Comparison of ENCODE assay signal across 10 cellular contexts in the genomic region with DNA sequence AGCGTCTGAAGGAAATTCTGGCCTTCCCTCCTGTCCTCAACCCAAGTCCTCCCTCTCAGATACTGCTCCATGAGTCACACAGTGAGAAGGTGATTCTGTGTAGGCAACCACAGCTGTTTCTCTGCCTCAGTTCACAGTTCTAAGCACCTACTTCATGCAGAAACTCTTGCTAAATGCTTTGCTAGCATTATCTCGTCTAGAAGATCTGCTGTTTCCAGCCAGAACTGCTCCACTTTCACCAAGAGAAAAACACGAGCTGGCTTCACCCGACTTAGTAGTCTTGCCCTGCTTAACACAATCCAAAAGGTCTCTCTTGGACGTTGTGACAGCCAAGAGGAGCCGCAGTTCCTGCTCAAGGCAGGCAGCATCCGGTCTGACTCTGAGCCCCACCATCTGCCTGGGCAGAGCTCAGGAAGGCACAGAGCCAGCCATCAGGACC.
DNase-seq lines count a peak whose midpoint lies in the region; ATAC-seq and TF ChIP-seq lines count a peak whose summit lies in the region.
"Had no signal": no experiment of that assay in that cellular context is flagged by ENCODE, and none has a peak within 500 bp of the region (broad histone marks: within the 10 kb centered on the region; RNA-seq: fewer than 3 reads in every experiment).

No MANE protein-coding gene starts in this region.

- H3F3A ChIP-seq in Loucy (ENCODE audit: low read depth): peaks cover 6% of the 10 kb centered on the region

- peak in 1 of 3 donors; percentile 48 for DNase-seq in CD4-positive, CD25-positive, alpha-beta regulatory T cell
- peak; percentile 33 for DNase-seq in activated CD4-positive, alpha-beta memory T cell treated with anti-CD3 and anti-CD28 coated beads, Interleukin-2, amount 10 ng/mL, durations not matched to agents 7 days and 5 days
- peak; percentile 63 for DNase-seq in iris pigment epithelial cell (ENCODE audit: low read depth)
- DNase-seq in AML-193 (lab: John Stamatoyannopoulos, UW): no peak
- DNase-seq in HEK293T (ENCODE audit: extremely low spot score): no peak
- DNase-seq in mucosa of gallbladder (ENCODE audit: low spot score): no peak
- DNase-seq in stimulated activated CD4-positive, alpha-beta T cell treated with anti-CD3 and anti-CD28 coated beads, Interleukin-4, amount 100 ng/mL, for 1 hour: no peak
- DNase-seq: left ventricle myocardium superior, NCI-H1105 treated with DMSO at 0.1 percent for 48 hours had no signal

- peak overlapping the region; percentile 27 to 59 (median 28) for H3K27ac Mint-ChIP-seq in CD4-positive, CD25-positive, alpha-beta regulatory T cell
- H3K27ac Mint-ChIP-seq in activated CD4-positive, alpha-beta memory T cell treated with anti-CD3 and anti-CD28 coated beads, Interleukin-2, amount 10 ng/mL, durations not matched to agents 7 days and 5 days: peak overlapping the region; percentile 18

- H3K9me3 Mint-ChIP-seq in CD4-positive, CD25-positive, alpha-beta regulatory T cell: peaks cover 0 to 1% (median 0%) of the 10 kb centered on the region in 7 donors
- H3K9me3 Mint-ChIP-seq in activated CD4-positive, alpha-beta memory T cell treated with anti-CD3 and anti-CD28 coated beads, Interleukin-2, amount 10 ng/mL, durations not matched to agents 7 days and 5 days: no peaks in the 10 kb centered on the region

- no peaks in the 10 kb centered on the region for H3K79me2 ChIP-seq in Loucy (ENCODE audit: insufficient read depth, low read length)

- H3K27me3 ChIP-seq in CD4-positive, CD25-positive, alpha-beta regulatory T cell (ENCODE audit: control insufficient read depth, insufficient read depth, low read length): no peaks in the 10 kb centered on the region
- H3K27me3 ChIP-seq in Loucy (ENCODE audit: insufficient read depth, low read length, poor library complexity, severe bottlenecking): no peaks in the 10 kb centered on the region

- no peaks in the 10 kb centered on the region for H3K9me2 ChIP-seq in Loucy (replicated peaks; ENCODE audit: low read depth, low read length)

- CTCF ChIA-PET in activated CD4-positive, alpha-beta memory T cell treated with anti-CD3 and anti-CD28 coated beads, Interleukin-2, amount 10 ng/mL, durations not matched to agents 7 days and 5 days (lab: Charles Lee): interaction anchor here (0.6 to 3.0 kb wide), 3 partner anchors 11 to 191 kb away, joined by 3 to 16 read pairs (median 3); no protein-coding TSS in a partner anchor
- CTCF ChIA-PET in HEK293T (lab: Yijun Ruan, JAX): interaction anchor here (0.6 kb wide), 1 partner anchor 1001 kb away, joined by 3 read pairs; no protein-coding TSS in a partner anchor

- H3K4me2 ChIP-seq in Loucy (ENCODE audit: low read depth, low read length, poor library complexity, severe bottlenecking): peak overlapping the region; percentile 94

- no peaks in the 10 kb centered on the region for H3K36me3 Mint-ChIP-seq in CD4-positive, CD25-positive, alpha-beta regulatory T cell
- peaks cover 8% of the 10 kb centered on the region for H3K36me3 Mint-ChIP-seq in activated CD4-positive, alpha-beta memory T cell treated with anti-CD3 and anti-CD28 coated beads, Interleukin-2, amount 10 ng/mL, durations not matched to agents 7 days and 5 days (ENCODE audit: low read depth)

- peak overlapping the region; percentile 76 for H3K9ac ChIP-seq in Loucy (ENCODE audit: low read depth, low read length, poor library complexity, severe bottlenecking)

- TF ChIP-seq CTCF in Loucy (conservative IDR thresholded peaks at IDR 0.05; ENCODE audit: low read length): no peak

- H3K36me3 ChIP-seq in CD4-positive, CD25-positive, alpha-beta regulatory T cell (ENCODE audit: control insufficient read depth, insufficient read depth, low read length): no peaks in the 10 kb centered on the region
- H3K36me3 ChIP-seq in Loucy (ENCODE audit: insufficient read depth, low read length): no peaks in the 10 kb centered on the region

- no peaks in the 10 kb centered on the region for H4K20me1 ChIP-seq in Loucy (ENCODE audit: insufficient read depth, low read length, poor library complexity, severe bottlenecking)

- H3K4me1 ChIP-seq in CD4-positive, CD25-positive, alpha-beta regulatory T cell (ENCODE audit: control insufficient read depth, insufficient read depth, low read length, poor library complexity, severe bottlenecking): peaks cover 43% of the 10 kb centered on the region
- peaks cover 92% of the 10 kb centered on the region for H3K4me1 ChIP-seq in Loucy (ENCODE audit: insufficient read depth, low read length, poor library complexity, severe bottlenecking)

- no peak overlapping the region for H3K27ac ChIP-seq in CD4-positive, CD25-positive, alpha-beta regulatory T cell (ENCODE audit: insufficient read depth, low read length, poor library complexity, severe bottlenecking)

- peak overlapping the region; percentile 48 to 80 (median 78) for H3K4me3 Mint-ChIP-seq in CD4-positive, CD25-positive, alpha-beta regulatory T cell
- peak overlapping the region; percentile 65 for H3K4me3 Mint-ChIP-seq in activated CD4-positive, alpha-beta memory T cell treated with anti-CD3 and anti-CD28 coated beads, Interleukin-2, amount 10 ng/mL, durations not matched to agents 7 days and 5 days

- no peak for ATAC-seq in CD4-positive, CD25-positive, alpha-beta regulatory T cell (ENCODE audit: low read depth in 2 of 2)
- ATAC-seq: left ventricle myocardium superior had no signal

- POLR2A ChIA-PET in activated CD4-positive, alpha-beta memory T cell treated with anti-CD3 and anti-CD28 coated beads, Interleukin-2, amount 10 ng/mL, durations not matched to agents 7 days and 5 days (lab: Charles Lee): interaction anchor here (1.2 to 5.5 kb wide), 8 partner anchors 10 to 1039 kb away, joined by 3 to 35 read pairs (median 9); a partner anchor contains a TSS
- POLR2A ChIA-PET in HEK293T (lab: Yijun Ruan, JAX): interaction anchor here (0.8 to 1.2 kb wide), 3 partner anchors 13 to 391 kb away, joined by 3 read pairs; no protein-coding TSS in a partner anchor

- H3K4me3 ChIP-seq in CD4-positive, CD25-positive, alpha-beta regulatory T cell (ENCODE audit: low read depth, low read length): peak overlapping the region; percentile 59
- peak overlapping the region; percentile 72 for H3K4me3 ChIP-seq in Loucy (ENCODE audit: low read length, poor library complexity, severe bottlenecking)

- no peak overlapping the region for H2AFZ ChIP-seq in Loucy (ENCODE audit: low read length)

- peaks cover 15 to 82% (median 38%) of the 10 kb centered on the region in 4 donors for H3K4me1 Mint-ChIP-seq in CD4-positive, CD25-positive, alpha-beta regulatory T cell
- peaks cover 76% of the 10 kb centered on the region for H3K4me1 Mint-ChIP-seq in activated CD4-positive, alpha-beta memory T cell treated with anti-CD3 and anti-CD28 coated beads, Interleukin-2, amount 10 ng/mL, durations not matched to agents 7 days and 5 days

- H3K27me3 Mint-ChIP-seq in CD4-positive, CD25-positive, alpha-beta regulatory T cell: peaks cover 24% of the 10 kb centered on the region
- peaks cover 78% of the 10 kb centered on the region for H3K27me3 Mint-ChIP-seq in activated CD4-positive, alpha-beta memory T cell treated with anti-CD3 and anti-CD28 coated beads, Interleukin-2, amount 10 ng/mL, durations not matched to agents 7 days and 5 days

- no peaks in the 10 kb centered on the region for H3K9me3 ChIP-seq in CD4-positive, CD25-positive, alpha-beta regulatory T cell (ENCODE audit: control insufficient read depth in 2 of 2, low read length in 2 of 2)
- H3K9me3 ChIP-seq in Loucy (ENCODE audit: insufficient read depth, low read depth, low read length): no peaks in the 10 kb centered on the region

TF ChIP-seq in HEK293T, 16 proteins besides CTCF, POLR2A, EP300 and RAD21:
- TF ChIP-seq HDGF (IDR thresholded peaks at IDR 0.05; ENCODE audit: borderline replicate concordance): no peak
- no peak for TF ChIP-seq ARNT (IDR thresholded peaks at IDR 0.05)
- TF ChIP-seq LEF1 (IDR thresholded peaks at IDR 0.05; ENCODE audit: borderline replicate concordance): no peak
- TF ChIP-seq, protein P1, sequence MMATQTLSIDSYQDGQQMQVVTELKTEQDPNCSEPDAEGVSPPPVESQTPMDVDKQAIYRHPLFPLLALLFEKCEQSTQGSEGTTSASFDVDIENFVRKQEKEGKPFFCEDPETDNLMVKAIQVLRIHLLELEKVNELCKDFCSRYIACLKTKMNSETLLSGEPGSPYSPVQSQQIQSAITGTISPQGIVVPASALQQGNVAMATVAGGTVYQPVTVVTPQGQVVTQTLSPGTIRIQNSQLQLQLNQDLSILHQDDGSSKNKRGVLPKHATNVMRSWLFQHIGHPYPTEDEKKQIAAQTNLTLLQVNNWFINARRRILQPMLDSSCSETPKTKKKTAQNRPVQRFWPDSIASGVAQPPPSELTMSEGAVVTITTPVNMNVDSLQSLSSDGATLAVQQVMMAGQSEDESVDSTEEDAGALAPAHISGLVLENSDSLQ (IDR thresholded peaks at IDR 0.05): no peak
- TF ChIP-seq CTBP1 (IDR thresholded peaks at IDR 0.05; ENCODE audit: borderline replicate concordance): no peak
- no peak for TF ChIP-seq SP1 (IDR thresholded peaks at IDR 0.05)
- TF ChIP-seq L3MBTL2 (conservative IDR thresholded peaks at IDR 0.05): no peak
- TF ChIP-seq ELF4 (IDR thresholded peaks at IDR 0.05): no peak
- no peak for TF ChIP-seq FOXK2 (IDR thresholded peaks at IDR 0.05)
- TF ChIP-seq NFRKB (IDR thresholded peaks at IDR 0.05): no peak
- TF ChIP-seq TARDBP (IDR thresholded peaks at IDR 0.05): no peak
- no peak for TF ChIP-seq BHLHE40 (IDR thresholded peaks at IDR 0.05; ENCODE audit: borderline replicate concordance)
- TF ChIP-seq FOXA1 (IDR thresholded peaks at IDR 0.05): no peak
- TF ChIP-seq FOXM1 (IDR thresholded peaks at IDR 0.05; ENCODE audit: borderline replicate concordance): no peak
- TF ChIP-seq SUZ12 (IDR thresholded peaks at IDR 0.05): no peak
- TF ChIP-seq ZNF384 (IDR thresholded peaks at IDR 0.05): no peak
TF ChIP-seq in HEK293T: peak in this region for 0.

Comparison
In these comparisons a context has a peak if more than half of its experiments do, and no peak if none do; other contexts are left out.
1. DNase-seq: peak in activated CD4-positive, alpha-beta memory T cell treated with anti-CD3 and anti-CD28 coated beads, Interleukin-2, amount 10 ng/mL, durations not matched to agents 7 days and 5 days (single experiment) and iris pigment epithelial cell (single experiment); none in AML-193 (0 of 2), HEK293T (single experiment), mucosa of gallbladder (single experiment) and stimulated activated CD4-positive, alpha-beta T cell treated with anti-CD3 and anti-CD28 coated beads, Interleukin-4, amount 100 ng/mL, for 1 hour (single experiment).